Comparison of ENCODE assay signal across 5 cellular contexts in genomic region chr1:201478666-201479065, GRCh38. TPM values are rescaled to one million over a fixed set of nuclear protein-coding genes. Genes with fewer than 3 reads are reported as not detected.
"Had no signal": no experiment of that assay in that cellular context is flagged by ENCODE, and none has a peak within 500 bp of the region (broad histone marks: within the 10 kb centered on the region; RNA-seq: fewer than 3 reads in every experiment).

No MANE protein-coding gene starts in this region.

RNA-seq across cellular contexts. Expression of gene PHLDA3, which starts 9.7 kb away (rescaled TPM):
- polyA plus RNA-seq: K562 had no signal

RNA-seq across cellular contexts. Expression of gene TNNI1, which starts 57.1 kb away (rescaled TPM):
- total RNA-seq: H4, HepG2, HFFc6, HT1080, K562 had no signal
- polyA plus RNA-seq: HepG2, K562 had no signal
